ENCODE assay signal across 9 cellular contexts in genomic region chr5:82820958-82821880, GRCh38.
DNase-seq lines count a peak whose midpoint lies in the region; ATAC-seq and TF ChIP-seq lines count a peak whose summit lies in the region.
"Had no signal": no experiment of that assay in that cellular context is flagged by ENCODE, and none has a peak within 500 bp of the region (broad histone marks: within the 10 kb centered on the region; RNA-seq: fewer than 3 reads in every experiment).

No MANE protein-coding gene starts in this region.

- no peaks in the 10 kb centered on the region for H3K36me3 ChIP-seq in SK-N-MC (ENCODE audit: insufficient read depth, low read length)

- CTCF ChIA-PET in GM10248 (lab: Yijun Ruan, JAX): interaction anchor here (1.7 kb wide), 1 partner anchor 9 kb away, joined by 4 read pairs; no protein-coding TSS in a partner anchor

- ATAC-seq in GM19397 (IDR thresholded peaks at IDR 0.05; ENCODE audit: unreplicated experiment): peak; percentile 78
- peak; percentile 61 for ATAC-seq in HG03060 (IDR thresholded peaks at IDR 0.05; ENCODE audit: low read depth, unreplicated experiment)
- ATAC-seq in omental fat pad (ENCODE audit: low FRiP score): no peak

- TF ChIP-seq CTCF in GM10248 (IDR thresholded peaks at IDR 0.05; ENCODE audit: control extremely low read depth, extremely low read depth, low read depth, missing control alignments): no peak
- no peak for TF ChIP-seq CTCF in omental fat pad (IDR thresholded peaks at IDR 0.05)

- no peaks in the 10 kb centered on the region for H3K9me3 ChIP-seq in SK-N-MC (ENCODE audit: low read depth, low read length)

- DNase-seq in GM10248 (ENCODE audit: extremely low spot score): peak; percentile 38
- DNase-seq in SK-N-MC (ENCODE audit: low read depth, low spot score): no peak
- DNase-seq in SW 1271 (lab: John Stamatoyannopoulos, UW): no peak
- no peak for DNase-seq in activated gamma-delta T cell treated with Interleukin-2 at 50 U/mL for 16 hours
- DNase-seq in omental fat pad (ENCODE audit: low spot score): no peak
- DNase-seq in NCI-H82 (lab: John Stamatoyannopoulos, UW): no peak
- DNase-seq: central memory CD4-positive, alpha-beta T cell had no signal

- H3K9ac ChIP-seq in SK-N-MC (ENCODE audit: insufficient read length): no peak overlapping the region

- peak overlapping the region; percentile 45; the same call in 1 of the 2 replicates for H3K4me3 ChIP-seq in SK-N-MC

- no peak overlapping the region for H3K27ac ChIP-seq in SK-N-MC

- POLR2A ChIA-PET in GM10248 (lab: Yijun Ruan, JAX): no interaction called here
